In genomic region chr19:14363203-14364097, GRCh38 we compare ENCODE assay signal across 1 cellular context.
TF ChIP-seq lines count a peak whose summit lies in the region.

No MANE protein-coding gene starts in this region.

TF ChIP-seq in K562, 482 proteins besides CTCF, POLR2A, EP300 and RAD21 (continued from another document and continues in another):
- no peak for TF ChIP-seq MGA (IDR thresholded peaks at IDR 0.05)
- TF ChIP-seq HDGF (IDR thresholded peaks at IDR 0.05) = no peak
- no peak for TF ChIP-seq KLF6 (CRISPR knock-in tag; IDR thresholded peaks at IDR 0.05; ENCODE audit: borderline replicate concordance)
- TF ChIP-seq, protein P1, sequence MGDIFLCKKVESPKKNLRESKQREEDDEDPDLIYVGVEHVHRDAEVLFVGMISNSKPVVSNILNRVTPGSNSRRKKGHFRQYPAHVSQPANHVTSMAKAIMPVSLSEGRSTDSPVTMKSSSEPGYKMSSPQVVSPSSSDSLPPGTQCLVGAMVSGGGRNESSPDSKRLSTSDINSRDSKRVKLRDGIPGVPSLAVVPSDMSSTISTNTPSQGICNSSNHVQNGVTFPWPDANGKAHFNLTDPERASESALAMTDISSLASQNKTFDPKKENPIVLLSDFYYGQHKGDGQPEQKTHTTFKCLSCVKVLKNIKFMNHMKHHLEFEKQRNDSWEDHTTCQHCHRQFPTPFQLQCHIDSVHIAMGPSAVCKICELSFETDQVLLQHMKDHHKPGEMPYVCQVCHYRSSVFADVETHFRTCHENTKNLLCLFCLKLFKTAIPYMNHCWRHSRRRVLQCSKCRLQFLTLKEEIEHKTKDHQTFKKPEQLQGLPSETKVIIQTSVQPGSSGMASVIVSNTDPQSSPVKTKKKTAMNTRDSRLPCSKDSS (IDR thresholded peaks at IDR 0.05; ENCODE audit: low read depth, partially characterized antibody) = no peak
- no peak for TF ChIP-seq BCL6 (CRISPR knock-in tag; IDR thresholded peaks at IDR 0.05)
- no peak for TF ChIP-seq NFRKB (IDR thresholded peaks at IDR 0.05; ENCODE audit: low read depth)
- TF ChIP-seq JUNB (CRISPR knock-in tag; conservative IDR thresholded peaks at IDR 0.05) = no peak
- TF ChIP-seq, protein P2, sequence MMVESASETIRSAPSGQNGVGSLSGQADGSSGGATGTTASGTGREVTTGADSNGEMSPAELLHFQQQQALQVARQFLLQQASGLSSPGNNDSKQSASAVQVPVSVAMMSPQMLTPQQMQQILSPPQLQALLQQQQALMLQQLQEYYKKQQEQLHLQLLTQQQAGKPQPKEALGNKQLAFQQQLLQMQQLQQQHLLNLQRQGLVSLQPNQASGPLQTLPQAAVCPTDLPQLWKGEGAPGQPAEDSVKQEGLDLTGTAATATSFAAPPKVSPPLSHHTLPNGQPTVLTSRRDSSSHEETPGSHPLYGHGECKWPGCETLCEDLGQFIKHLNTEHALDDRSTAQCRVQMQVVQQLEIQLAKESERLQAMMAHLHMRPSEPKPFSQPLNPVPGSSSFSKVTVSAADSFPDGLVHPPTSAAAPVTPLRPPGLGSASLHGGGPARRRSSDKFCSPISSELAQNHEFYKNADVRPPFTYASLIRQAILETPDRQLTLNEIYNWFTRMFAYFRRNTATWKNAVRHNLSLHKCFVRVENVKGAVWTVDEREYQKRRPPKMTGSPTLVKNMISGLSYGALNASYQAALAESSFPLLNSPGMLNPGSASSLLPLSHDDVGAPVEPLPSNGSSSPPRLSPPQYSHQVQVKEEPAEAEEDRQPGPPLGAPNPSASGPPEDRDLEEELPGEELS (CRISPR knock-in tag; IDR thresholded peaks at IDR 0.05; ENCODE audit: borderline replicate concordance) = no peak
- no peak for TF ChIP-seq PHB2 (IDR thresholded peaks at IDR 0.05; ENCODE audit: low read depth)
- no peak for TF ChIP-seq ZNF140 (CRISPR knock-in tag; IDR thresholded peaks at IDR 0.05)
- no peak for TF ChIP-seq CHCHD3 (CRISPR knock-in tag; IDR thresholded peaks at IDR 0.05)
- TF ChIP-seq DPF2 (IDR thresholded peaks at IDR 0.05) = peak; percentile 65
- TF ChIP-seq KAT2B (IDR thresholded peaks at IDR 0.05; ENCODE audit: low read depth, low read length) = no peak
- TF ChIP-seq TCF15 (CRISPR knock-in tag; IDR thresholded peaks at IDR 0.05) = no peak
- TF ChIP-seq EZH2 (IDR thresholded peaks at IDR 0.05; ENCODE audit: borderline replicate concordance, low read depth, low read length) = no peak
- TF ChIP-seq SMARCA4 (IDR thresholded peaks at IDR 0.05) = peak; percentile 65; the same call in 1 of the 2 replicates
- no peak for TF ChIP-seq FOS (IDR thresholded peaks at IDR 0.05; ENCODE audit: extremely low read depth, insufficient read length)
- no peak for TF ChIP-seq ARNT (IDR thresholded peaks at IDR 0.05)
- TF ChIP-seq, protein P3, sequence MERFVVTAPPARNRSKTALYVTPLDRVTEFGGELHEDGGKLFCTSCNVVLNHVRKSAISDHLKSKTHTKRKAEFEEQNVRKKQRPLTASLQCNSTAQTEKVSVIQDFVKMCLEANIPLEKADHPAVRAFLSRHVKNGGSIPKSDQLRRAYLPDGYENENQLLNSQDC (CRISPR knock-in tag; IDR thresholded peaks at IDR 0.05) = no peak
- no peak for TF ChIP-seq ZBTB11 (CRISPR knock-in tag; IDR thresholded peaks at IDR 0.05)
- TF ChIP-seq, protein P4, sequence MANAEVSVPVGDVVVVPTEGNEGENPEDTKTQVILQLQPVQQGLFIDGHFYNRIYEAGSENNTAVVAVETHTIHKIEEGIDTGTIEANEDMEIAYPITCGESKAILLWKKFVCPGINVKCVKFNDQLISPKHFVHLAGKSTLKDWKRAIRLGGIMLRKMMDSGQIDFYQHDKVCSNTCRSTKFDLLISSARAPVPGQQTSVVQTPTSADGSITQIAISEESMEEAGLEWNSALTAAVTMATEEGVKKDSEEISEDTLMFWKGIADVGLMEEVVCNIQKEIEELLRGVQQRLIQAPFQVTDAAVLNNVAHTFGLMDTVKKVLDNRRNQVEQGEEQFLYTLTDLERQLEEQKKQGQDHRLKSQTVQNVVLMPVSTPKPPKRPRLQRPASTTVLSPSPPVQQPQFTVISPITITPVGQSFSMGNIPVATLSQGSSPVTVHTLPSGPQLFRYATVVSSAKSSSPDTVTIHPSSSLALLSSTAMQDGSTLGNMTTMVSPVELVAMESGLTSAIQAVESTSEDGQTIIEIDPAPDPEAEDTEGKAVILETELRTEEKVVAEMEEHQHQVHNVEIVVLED (CRISPR knock-in tag; IDR thresholded peaks at IDR 0.05) = no peak
- TF ChIP-seq EP400 (IDR thresholded peaks at IDR 0.05) = peak; percentile 56; the same call in 1 of the 2 replicates
- TF ChIP-seq ETS2 (tag; IDR thresholded peaks at IDR 0.05; ENCODE audit: borderline replicate concordance, poor library complexity, severe bottlenecking) = no peak
- TF ChIP-seq RBM39 (optimal IDR thresholded peaks at IDR 0.05; ENCODE audit: low read depth, low read length) = no peak
- no peak for TF ChIP-seq ZFP91 (CRISPR knock-in tag; IDR thresholded peaks at IDR 0.05)
- no peak for TF ChIP-seq TEAD1 (CRISPR knock-in tag; IDR thresholded peaks at IDR 0.05)
- TF ChIP-seq, protein P5, sequence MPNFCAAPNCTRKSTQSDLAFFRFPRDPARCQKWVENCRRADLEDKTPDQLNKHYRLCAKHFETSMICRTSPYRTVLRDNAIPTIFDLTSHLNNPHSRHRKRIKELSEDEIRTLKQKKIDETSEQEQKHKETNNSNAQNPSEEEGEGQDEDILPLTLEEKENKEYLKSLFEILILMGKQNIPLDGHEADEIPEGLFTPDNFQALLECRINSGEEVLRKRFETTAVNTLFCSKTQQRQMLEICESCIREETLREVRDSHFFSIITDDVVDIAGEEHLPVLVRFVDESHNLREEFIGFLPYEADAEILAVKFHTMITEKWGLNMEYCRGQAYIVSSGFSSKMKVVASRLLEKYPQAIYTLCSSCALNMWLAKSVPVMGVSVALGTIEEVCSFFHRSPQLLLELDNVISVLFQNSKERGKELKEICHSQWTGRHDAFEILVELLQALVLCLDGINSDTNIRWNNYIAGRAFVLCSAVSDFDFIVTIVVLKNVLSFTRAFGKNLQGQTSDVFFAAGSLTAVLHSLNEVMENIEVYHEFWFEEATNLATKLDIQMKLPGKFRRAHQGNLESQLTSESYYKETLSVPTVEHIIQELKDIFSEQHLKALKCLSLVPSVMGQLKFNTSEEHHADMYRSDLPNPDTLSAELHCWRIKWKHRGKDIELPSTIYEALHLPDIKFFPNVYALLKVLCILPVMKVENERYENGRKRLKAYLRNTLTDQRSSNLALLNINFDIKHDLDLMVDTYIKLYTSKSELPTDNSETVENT (CRISPR knock-in tag; IDR thresholded peaks at IDR 0.05) = no peak
- no peak for TF ChIP-seq CBX3 (IDR thresholded peaks at IDR 0.05; ENCODE audit: borderline replicate concordance in 1 of 2, low read length in 2 of 2)
- no peak for TF ChIP-seq ZC3H8 (IDR thresholded peaks at IDR 0.05)
- TF ChIP-seq ZNF124 (CRISPR knock-in tag; IDR thresholded peaks at IDR 0.05) = no peak
